Comparison of ENCODE assay signal across 20 cellular contexts in the genomic region with DNA sequence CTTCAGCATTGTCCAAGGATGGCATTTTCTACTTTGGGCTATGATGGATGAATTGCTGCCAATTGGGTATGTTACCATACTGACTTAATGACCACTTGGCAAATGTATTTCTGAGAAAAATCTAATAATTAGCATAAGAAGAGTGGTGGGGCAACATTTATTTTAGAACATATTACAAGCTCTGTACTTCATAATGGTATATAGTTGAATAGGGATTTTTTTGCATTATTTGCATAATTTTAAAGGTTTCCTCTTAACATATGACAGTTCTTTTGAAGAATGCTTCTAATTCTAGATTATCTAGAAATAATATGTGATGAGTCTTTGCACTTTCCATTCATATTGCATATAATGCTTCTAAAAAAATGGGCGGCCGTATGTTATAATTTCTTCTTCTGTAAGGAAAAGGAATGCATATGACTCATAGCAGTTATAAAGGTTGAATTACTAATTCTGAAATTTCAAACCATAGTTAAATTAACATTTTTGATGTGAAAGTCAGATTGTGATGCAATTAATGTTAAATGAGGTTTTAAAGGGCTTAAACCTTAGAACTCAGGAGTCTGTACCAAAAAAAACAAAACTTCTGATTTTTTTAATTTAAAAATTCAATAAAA.
DNase-seq lines count a peak whose midpoint lies in the region; ATAC-seq lines count a peak whose summit lies in the region.
"Had no signal": no experiment of that assay in that cellular context is flagged by ENCODE, and none has a peak within 500 bp of the region (broad histone marks: within the 10 kb centered on the region; RNA-seq: fewer than 3 reads in every experiment).

No MANE protein-coding gene starts in this region.

- no peak overlapping the region for H2AFZ ChIP-seq in Karpas-422 (ENCODE audit: low read length)

- peaks cover 16% of the 10 kb centered on the region for H3K4me1 ChIP-seq in skeletal muscle satellite cell (ENCODE audit: control insufficient read depth, insufficient read depth, low read length)
- H3K4me1 ChIP-seq in Karpas-422 (ENCODE audit: low read length): no peaks in the 10 kb centered on the region
- H3K4me1 ChIP-seq: BE2C had no signal

- H3K9me2 ChIP-seq in Karpas-422 (replicated peaks; ENCODE audit: insufficient read depth, low read length): no peaks in the 10 kb centered on the region

- H3K4me3 ChIP-seq in skeletal muscle satellite cell (ENCODE audit: low read length) (no peak overlapping the region), Karpas-422 (ENCODE audit: low read length) (no peak overlapping the region)

- H3K4me2 ChIP-seq in skeletal muscle satellite cell (ENCODE audit: low read length) (peak overlapping the region; percentile 10), Karpas-422 (ENCODE audit: low read depth, low read length, poor library complexity, severe bottlenecking) (no peak overlapping the region)
- H3K4me2 ChIP-seq: KMS-11 had no signal

- no peaks in the 10 kb centered on the region for H3K79me2 ChIP-seq in Karpas-422 (ENCODE audit: low read length)

- no peak for ATAC-seq in GM21619 (IDR thresholded peaks at IDR 0.05; ENCODE audit: unreplicated experiment)
- ATAC-seq: HepG2, T-cell had no signal

- H3K27ac ChIP-seq in Karpas-422 (ENCODE audit: low read length): no peak overlapping the region
- H3K27ac ChIP-seq: KMS-11 had no signal

- H3K36me3 ChIP-seq in skeletal muscle satellite cell (ENCODE audit: insufficient read depth, low read length) (no peaks in the 10 kb centered on the region), Karpas-422 (ENCODE audit: insufficient read depth, low read length) (no peaks in the 10 kb centered on the region; the same call in 1 of the 2 replicates)
- H3K36me3 ChIP-seq: BE2C had no signal

- peak; percentile 50 for DNase-seq in LHCN-M2 (ENCODE audit: low read depth)
- DNase-seq in amniotic stem cell (lab: John Stamatoyannopoulos, UW): peak; percentile 48
- peak; percentile 8 for DNase-seq in fibroblast of peridontal ligament (ENCODE audit: extremely low read depth)
- no peak for DNase-seq in LoVo (ENCODE audit: low spot score)
- no peak for DNase-seq in SHP77 treated with DMSO at 0.1 percent for 48 hours (lab: John Stamatoyannopoulos, UW)
- no peak for DNase-seq in Karpas-422
- DNase-seq: BE2C; Calu3; CD4-positive, alpha-beta memory T cell; DMS53; NCI-H1105; NCI-H187; NCI-H226; NCI-H526; OCI-M1; T-cell had no signal

- no peaks in the 10 kb centered on the region for H4K20me1 ChIP-seq in Karpas-422 (ENCODE audit: insufficient read depth, low read depth, low read length)

- no peak overlapping the region for H3K9ac ChIP-seq in skeletal muscle satellite cell (ENCODE audit: low read depth, low read length)
- H3K9ac ChIP-seq in Karpas-422 (ENCODE audit: low read length): no peak overlapping the region
- H3K9ac ChIP-seq: KMS-11 had no signal

- H3K27me3 ChIP-seq in skeletal muscle satellite cell (ENCODE audit: control insufficient read depth, insufficient read depth, low read length) (no peaks in the 10 kb centered on the region), Karpas-422 (ENCODE audit: low read length) (no peaks in the 10 kb centered on the region)
- H3K27me3 ChIP-seq: BE2C had no signal

- no peaks in the 10 kb centered on the region for H3K9me3 ChIP-seq in skeletal muscle satellite cell (replicated peaks; ENCODE audit: low read length)
- peaks cover 24% of the 10 kb centered on the region for H3K9me3 ChIP-seq in Karpas-422 (ENCODE audit: low read length)
- H3K9me3 ChIP-seq: BE2C had no signal

Comparison
In these comparisons a context has a peak if more than half of its experiments do, and no peak if none do; other contexts are left out.
1. DNase-seq: peak in LHCN-M2 (single experiment), amniotic stem cell (single experiment) and fibroblast of peridontal ligament (single experiment); none in LoVo (single experiment), SHP77 treated with DMSO at 0.1 percent for 48 hours (single experiment) and Karpas-422 (single experiment).